22 cellular contexts compared by ENCODE assay signal in genomic region chr4:16256343-16256742, GRCh38. TPM values are rescaled to one million over a fixed set of nuclear protein-coding genes. Genes with fewer than 3 reads are reported as not detected.
DNase-seq lines count a peak whose midpoint lies in the region; ATAC-seq, FAIRE-seq and TF ChIP-seq lines count a peak whose summit lies in the region.
"Had no signal": no experiment of that assay in that cellular context is flagged by ENCODE, and none has a peak within 500 bp of the region (broad histone marks: within the 10 kb centered on the region; RNA-seq: fewer than 3 reads in every experiment).

No MANE protein-coding gene starts in this region.

- no peaks in the 10 kb centered on the region for H3K27me3 ChIP-seq in RWPE2 (ENCODE audit: insufficient read depth, poor library complexity, severe bottlenecking)
- no peaks in the 10 kb centered on the region for H3K27me3 ChIP-seq in WERI-Rb-1 (ENCODE audit: insufficient read depth, low read depth, severe bottlenecking)
- no peaks in the 10 kb centered on the region for H3K27me3 ChIP-seq in smooth muscle cell (ENCODE audit: low read depth)
- H3K27me3 ChIP-seq: BE2C, BLaER1 had no signal

- TF ChIP-seq CTCF in RWPE2 (IDR thresholded peaks at IDR 0.05; ENCODE audit: poor library complexity, severe bottlenecking) (no peak), kidney (IDR thresholded peaks at IDR 0.05; ENCODE audit: borderline replicate concordance, extremely low read depth, insufficient read depth) (no peak), WERI-Rb-1 (IDR thresholded peaks at IDR 0.05; ENCODE audit: low read depth, low read length) (no peak), smooth muscle cell (IDR thresholded peaks at IDR 0.05; ENCODE audit: borderline replicate concordance, insufficient read depth, poor library complexity, severe bottlenecking) (no peak)

- no peaks in the 10 kb centered on the region for H3F3A ChIP-seq in smooth muscle cell (ENCODE audit: low read depth)

- WGBS in smooth muscle cell (ENCODE audit: low lambda C conversion rate) = 97% methylated on average over 28 of the region's 28 CpGs

- intact Hi-C loops in kidney (cut with DNase I) = no loop called here

- H3K27ac ChIP-seq in RWPE2 (ENCODE audit: poor library complexity, severe bottlenecking) (no peak overlapping the region), kidney (ENCODE audit: low read depth in 2 of 2, low read length in 2 of 2) (no peak overlapping the region), WERI-Rb-1 (no peak overlapping the region), smooth muscle cell (ENCODE audit: low read depth) (no peak overlapping the region)
- H3K27ac ChIP-seq: BLaER1 had no signal

- FAIRE-seq in kidney (lab: Jason Lieb, UNC) = no peak
- FAIRE-seq: A204.1, GM12878, GM19239 had no signal

- ATAC-seq in RWPE2 (ENCODE audit: low read depth) = no peak
- ATAC-seq: GM12878 had no signal

- H4K20me1 ChIP-seq in smooth muscle cell (ENCODE audit: low read depth) = no peaks in the 10 kb centered on the region
- H4K20me1 ChIP-seq: BLaER1 had no signal

- H3K4me1 ChIP-seq in RWPE2 (ENCODE audit: insufficient read depth, poor library complexity, severe bottlenecking) = peaks cover 17% of the 10 kb centered on the region
- H3K4me1 ChIP-seq in kidney (ENCODE audit: control insufficient read depth in 1 of 2, insufficient read depth in 1 of 2, low read depth in 1 of 2, low read length in 2 of 2) = no peaks in the 10 kb centered on the region
- H3K4me1 ChIP-seq in smooth muscle cell (ENCODE audit: low read depth) = no peaks in the 10 kb centered on the region
- H3K4me1 ChIP-seq: BE2C, BLaER1 had no signal

- peak; percentile 44 for DNase-seq in RWPE2 (ENCODE audit: low spot score)
- peak; percentile 59 for DNase-seq in kidney
- no peak for DNase-seq in NOMO-1 (lab: John Stamatoyannopoulos, UW; ENCODE audit: unreplicated experiment in 2 of 2)
- no peak for DNase-seq in WERI-Rb-1
- DNase-seq in smooth muscle cell (lab: John Stamatoyannopoulos, UW; ENCODE audit: unreplicated experiment) = no peak
- DNase-seq: 8988T; ACHN; BE2C; C1 segment of cervical spinal cord; CD4-positive, alpha-beta memory T cell; COR-L47; DMS 273 treated with DMSO at 0.1 percent for 48 hours; DMS153; DMS53; DMS79; DND-41; EL; GDM1 had no signal

- no peak overlapping the region for H2AFZ ChIP-seq in smooth muscle cell (ENCODE audit: low read depth)

- no peaks in the 10 kb centered on the region for H3K79me2 ChIP-seq in smooth muscle cell (ENCODE audit: low read depth)

- H3K4me2 ChIP-seq in smooth muscle cell = no peak overlapping the region
- H3K4me2 ChIP-seq: BLaER1 had no signal

- H3K9me3 ChIP-seq in RWPE2 (ENCODE audit: severe bottlenecking) = no peaks in the 10 kb centered on the region
- no peaks in the 10 kb centered on the region for H3K9me3 ChIP-seq in kidney (ENCODE audit: control insufficient read depth in 1 of 2, low read length in 2 of 2)
- H3K9me3 ChIP-seq in WERI-Rb-1 (ENCODE audit: severe bottlenecking) = no peaks in the 10 kb centered on the region
- no peaks in the 10 kb centered on the region for H3K9me3 ChIP-seq in smooth muscle cell (replicated peaks; ENCODE audit: low read depth)
- H3K9me3 ChIP-seq: BE2C had no signal

- H3K4me3 ChIP-seq in RWPE2 (ENCODE audit: severe bottlenecking) (no peak overlapping the region), kidney (ENCODE audit: low read length in 2 of 2) (no peak overlapping the region), WERI-Rb-1 (ENCODE audit: low read depth, low read length) (no peak overlapping the region), smooth muscle cell (no peak overlapping the region)
- H3K4me3 ChIP-seq: BLaER1, GM12878 had no signal

- H3K9ac ChIP-seq in kidney (ENCODE audit: low read length in 2 of 2) (no peak overlapping the region), smooth muscle cell (ENCODE audit: low read depth) (no peak overlapping the region)
- H3K9ac ChIP-seq: BLaER1 had no signal

- H3K36me3 ChIP-seq in RWPE2 (ENCODE audit: low read depth) (no peaks in the 10 kb centered on the region), kidney (ENCODE audit: control insufficient read depth in 1 of 2, insufficient read depth in 2 of 2, low read length in 2 of 2) (no peaks in the 10 kb centered on the region), WERI-Rb-1 (no peaks in the 10 kb centered on the region), smooth muscle cell (ENCODE audit: low read depth) (no peaks in the 10 kb centered on the region)
- H3K36me3 ChIP-seq: BE2C had no signal

RNA-seq across cellular contexts. Expression of gene TAPT1, which starts 30.1 kb away (rescaled TPM):
- 36.8 TPM for total RNA-seq in kidney
- polyA plus RNA-seq in kidney (ENCODE audit: insufficient read depth, low read depth, low replicate concordance) = 20.8 TPM
- 12.9 and 15.6 TPM in 2 replicates for total RNA-seq in smooth muscle cell
- polyA plus RNA-seq in smooth muscle cell = 6.1 and 7.9 TPM in 2 replicates

Comparison
In these comparisons a context has a peak if more than half of its experiments do, and no peak if none do; other contexts are left out.
1. DNase-seq: peak in RWPE2 (single experiment) and kidney (single experiment); none in NOMO-1 (0 of 2), WERI-Rb-1 (single experiment) and smooth muscle cell (single experiment).